In the genomic region with DNA sequence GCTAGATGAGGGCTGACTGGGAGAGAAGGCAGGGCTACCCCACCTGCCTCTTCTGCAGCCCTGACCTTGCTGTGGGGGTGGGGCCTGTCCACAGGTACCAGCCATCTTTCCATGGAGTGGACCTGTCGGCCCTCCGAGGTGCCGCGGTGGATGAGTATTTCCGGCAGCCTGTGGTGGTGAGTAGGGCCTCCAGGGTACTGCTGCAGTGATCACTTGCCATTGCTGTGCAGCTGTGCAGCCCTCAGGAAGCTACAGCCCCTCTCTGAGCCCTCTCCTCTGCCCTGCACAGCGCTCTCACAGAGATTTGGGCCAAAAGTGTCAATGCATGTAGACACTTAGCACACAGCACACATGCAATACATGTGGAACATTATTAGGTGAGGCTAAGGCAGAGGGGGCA, we compare ENCODE assay signal across 29 cellular contexts.
"Had no signal": no experiment of that assay in that cellular context is flagged by ENCODE, and none has a peak within 500 bp of the region (broad histone marks: within the 10 kb centered on the region; RNA-seq: fewer than 3 reads in every experiment).

No MANE protein-coding gene starts in this region.

- H3K9ac ChIP-seq: parathyroid adenoma had no signal

- H3K27me3 ChIP-seq: left lung, right atrium auricular region, spleen, tibial nerve, uterus had no signal

- H3K4me3 Mint-ChIP-seq: immature natural killer cell; naive thymus-derived CD8-positive, alpha-beta T cell; nephron; neural crest cell; stimulated activated memory B cell treated with anti-CD40 and anti-IgM and Interleukin-4, amounts not matched to agents 10 μg/mL and 1 μg/mL and 100 μg/mL, for 72 hours; stimulated activated naive CD8-positive, alpha-beta T cell treated with anti-CD3 and anti-CD28 coated beads, Interleukin-15, amount 100 ng/mL, for 72 hours; type B pancreatic cell had no signal

- H3K27me3 Mint-ChIP-seq: naive thymus-derived CD8-positive, alpha-beta T cell; progenitor cell of endocrine pancreas; stimulated activated memory B cell treated with anti-CD40 and anti-IgM and Interleukin-4, amounts not matched to agents 10 μg/mL and 1 μg/mL and 100 μg/mL, for 72 hours; stimulated activated naive CD8-positive, alpha-beta T cell treated with anti-CD3 and anti-CD28 coated beads, Interleukin-15, amount 100 ng/mL, for 72 hours; type B pancreatic cell had no signal

- H2AFZ ChIP-seq: parathyroid adenoma had no signal

- FAIRE-seq: islet of Langerhans, kidney, small intestine had no signal

- H3K4me1 Mint-ChIP-seq: immature natural killer cell; naive thymus-derived CD8-positive, alpha-beta T cell; nephron; neural crest cell; stimulated activated memory B cell treated with anti-CD40 and anti-IgM and Interleukin-4, amounts not matched to agents 10 μg/mL and 1 μg/mL and 100 μg/mL, for 72 hours; stimulated activated naive CD8-positive, alpha-beta T cell treated with anti-CD3 and anti-CD28 coated beads, Interleukin-15, amount 100 ng/mL, for 72 hours had no signal

- H3K27ac Mint-ChIP-seq: immature natural killer cell; nephron; progenitor cell of endocrine pancreas; stimulated activated memory B cell treated with anti-CD40 and anti-IgM and Interleukin-4, amounts not matched to agents 10 μg/mL and 1 μg/mL and 100 μg/mL, for 72 hours; stimulated activated naive CD8-positive, alpha-beta T cell treated with anti-CD3 and anti-CD28 coated beads, Interleukin-15, amount 100 ng/mL, for 72 hours; type B pancreatic cell had no signal

- H3K9me3 ChIP-seq: left lung, lower lobe of right lung, right atrium auricular region, spleen, tibial nerve, uterus had no signal

- H3K9me3 Mint-ChIP-seq: immature natural killer cell; naive thymus-derived CD8-positive, alpha-beta T cell; nephron; neural crest cell; stimulated activated memory B cell treated with anti-CD40 and anti-IgM and Interleukin-4, amounts not matched to agents 10 μg/mL and 1 μg/mL and 100 μg/mL, for 72 hours; stimulated activated naive CD8-positive, alpha-beta T cell treated with anti-CD3 and anti-CD28 coated beads, Interleukin-15, amount 100 ng/mL, for 72 hours; type B pancreatic cell had no signal

- DNase-seq: hippocampal formation; immature natural killer cell; kidney; left colon; left lung; lower lobe of right lung; mammary epithelial cell; mesenchymal stem cell; naive thymus-derived CD8-positive, alpha-beta T cell; nucleus accumbens; small intestine; spleen; stimulated activated CD4-positive, alpha-beta T cell treated with anti-CD3 and anti-CD28 coated beads, Interleukin-2, amount 100 ng/mL, for 48 hours; stimulated activated CD4-positive, alpha-beta T cell treated with anti-CD3 and anti-CD28 coated beads, Interleukin-4, amount 100 ng/mL, for 4 hours; stimulated activated CD8-positive, alpha-beta memory T cell treated with anti-CD3 and anti-CD28 coated beads, Interleukin-4, amount 100 ng/mL, for 48 hours; stimulated activated naive CD4-positive, alpha-beta T cell treated with Interleukin-2 at 50 U/mL for 16 hours; stimulated activated naive CD8-positive, alpha-beta T cell treated with anti-CD3 and anti-CD28 coated beads, Interleukin-15, amount 100 ng/mL, for 72 hours; substantia nigra; uterus had no signal

- H3K4me1 ChIP-seq: lower lobe of right lung, parathyroid adenoma, spleen, uterus had no signal

- H3K27ac ChIP-seq: left lung, lower lobe of right lung, parathyroid adenoma, right atrium auricular region, spleen, tibial nerve, uterus had no signal

- H3K4me3 ChIP-seq: left lung, lower lobe of right lung, right atrium auricular region, spleen, tibial nerve, uterus had no signal

- H3K36me3 ChIP-seq: uterus had no signal

- ATAC-seq: left colon; left lung; lower lobe of right lung; naive thymus-derived CD8-positive, alpha-beta T cell; sciatic nerve; stimulated activated memory B cell treated with anti-CD40 and anti-IgM and Interleukin-4, amounts not matched to agents 10 μg/mL and 1 μg/mL and 100 μg/mL, for 72 hours; stimulated activated naive CD8-positive, alpha-beta T cell treated with anti-CD3 and anti-CD28 coated beads, Interleukin-15, amount 100 ng/mL, for 72 hours had no signal
